9 cellular contexts compared by ENCODE assay signal in genomic region chrX:150934453-150934852, GRCh38. TPM values are rescaled to one million over a fixed set of nuclear protein-coding genes. Genes with fewer than 3 reads are reported as not detected.
A peak's percentile ranks its signal among the peaks of the same experiment; 100 is the strongest.
DNase-seq lines count a peak whose midpoint lies in the region; FAIRE-seq and TF ChIP-seq lines count a peak whose summit lies in the region.
"Had no signal": no experiment of that assay in that cellular context is flagged by ENCODE, and none has a peak within 500 bp of the region (broad histone marks: within the 10 kb centered on the region; RNA-seq: fewer than 3 reads in every experiment).

No MANE protein-coding gene starts in this region.

- TF ChIP-seq CTCF in kidney (IDR thresholded peaks at IDR 0.05; ENCODE audit: borderline replicate concordance, extremely low read depth, insufficient read depth) = no peak
- no peak for TF ChIP-seq CTCF in vagina (IDR thresholded peaks at IDR 0.05)

- no peak overlapping the region for H3K9ac ChIP-seq in HUES48 (ENCODE audit: low read depth, low read length)
- H3K9ac ChIP-seq in kidney (ENCODE audit: low read length in 2 of 2) = no peak overlapping the region

- H3K4me3 ChIP-seq in HUES48 (ENCODE audit: low read depth, low read length) = no peak overlapping the region
- H3K4me3 ChIP-seq in kidney (ENCODE audit: low read length in 2 of 2) = no peak overlapping the region
- H3K4me3 ChIP-seq in vagina = no peak overlapping the region

- no peak for FAIRE-seq in kidney (lab: Jason Lieb, UNC)
- FAIRE-seq: islet of Langerhans had no signal

- H3K27ac ChIP-seq in HUES48 (ENCODE audit: low read depth, low read length) (peak overlapping the region; percentile 63), kidney (ENCODE audit: low read depth in 2 of 2, low read length in 2 of 2) (no peak overlapping the region), vagina (no peak overlapping the region)

- H3K4me1 ChIP-seq in HUES48 (ENCODE audit: control insufficient read depth, insufficient read depth, low read length) (peaks cover 22% of the 10 kb centered on the region), kidney (ENCODE audit: control insufficient read depth in 1 of 2, insufficient read depth in 1 of 2, low read depth in 1 of 2, low read length in 2 of 2) (no peaks in the 10 kb centered on the region), vagina (no peaks in the 10 kb centered on the region)

- H3K27me3 ChIP-seq in HUES48 (ENCODE audit: control insufficient read depth, insufficient read depth, low read length) = no peaks in the 10 kb centered on the region; the same call in 1 of the 2 replicates
- no peaks in the 10 kb centered on the region for H3K27me3 ChIP-seq in vagina

- peaks cover 12% of the 10 kb centered on the region for H3K9me3 ChIP-seq in HUES48 (ENCODE audit: control insufficient read depth, insufficient read depth, low read length)
- no peaks in the 10 kb centered on the region for H3K9me3 ChIP-seq in kidney (ENCODE audit: control insufficient read depth in 1 of 2, low read length in 2 of 2)
- H3K9me3 ChIP-seq in vagina = no peaks in the 10 kb centered on the region

- no peaks in the 10 kb centered on the region for H3K36me3 ChIP-seq in HUES48 (ENCODE audit: control insufficient read depth, insufficient read depth, low read length)
- no peaks in the 10 kb centered on the region for H3K36me3 ChIP-seq in kidney (ENCODE audit: control insufficient read depth in 1 of 2, insufficient read depth in 2 of 2, low read length in 2 of 2)
- no peaks in the 10 kb centered on the region for H3K36me3 ChIP-seq in vagina

- TF ChIP-seq POLR2A in vagina (IDR thresholded peaks at IDR 0.05) = no peak

- DNase-seq in AG20443 (ENCODE audit: low spot score) = peak; percentile 50
- DNase-seq in amniotic epithelial cell (ENCODE audit: low read depth) = peak; percentile 60
- DNase-seq in islet precursor cell = peak; percentile 79
- DNase-seq in mesenteric fat pad (ENCODE audit: low spot score) = no peak
- DNase-seq in foreskin melanocyte = no peak
- no peak for DNase-seq in kidney
- no peak for DNase-seq in vagina (ENCODE audit: extremely low spot score in 2 of 2)

- intact Hi-C loops in kidney (cut with DNase I) = no loop called here
- intact Hi-C loops in vagina (cut with DNase I) = no loop called here

RNA-seq across cellular contexts. Expression of gene CD99L2, which starts 36.0 kb away (rescaled TPM):
- total RNA-seq in mesenteric fat pad = 68.3 TPM
- total RNA-seq in kidney = 38.0 TPM
- polyA plus RNA-seq in kidney (ENCODE audit: insufficient read depth, low read depth, low replicate concordance) = 30.9 TPM
- total RNA-seq in vagina = 23.8 TPM

RNA-seq across cellular contexts. Expression of gene HMGB3, which starts 48.7 kb away (rescaled TPM):
- total RNA-seq in mesenteric fat pad (15.3 TPM), kidney (18.1 TPM), vagina (1.7 TPM)
- polyA plus RNA-seq in kidney (ENCODE audit: insufficient read depth, low read depth, low replicate concordance) = 16.1 TPM

Comparison
In these comparisons a context has a peak if more than half of its experiments do, and no peak if none do; other contexts are left out.
1. DNase-seq: peak in AG20443 (single experiment), amniotic epithelial cell (single experiment) and islet precursor cell (single experiment); none in mesenteric fat pad (single experiment), foreskin melanocyte (single experiment), kidney (single experiment) and vagina (0 of 2).